9 cellular contexts compared by ENCODE assay signal in the genomic region with DNA sequence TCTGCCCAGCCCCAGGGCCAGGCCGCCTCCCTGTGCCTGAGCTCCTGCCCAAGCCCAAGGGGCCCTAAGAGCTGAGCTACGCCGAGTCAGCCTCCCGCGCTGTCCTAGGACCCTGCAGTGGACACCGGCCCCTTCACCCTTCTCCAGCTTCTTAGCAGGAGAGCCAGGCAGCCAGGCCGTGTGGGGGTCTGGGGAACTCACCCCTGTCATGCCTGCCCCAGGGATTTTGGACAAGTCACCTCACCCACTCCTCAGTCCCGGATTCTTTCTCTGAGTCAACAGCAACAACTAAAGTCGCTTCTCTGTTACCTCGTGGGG.
DNase-seq lines count a peak whose midpoint lies in the region; ATAC-seq and TF ChIP-seq lines count a peak whose summit lies in the region.
"Had no signal": no experiment of that assay in that cellular context is flagged by ENCODE, and none has a peak within 500 bp of the region (broad histone marks: within the 10 kb centered on the region; RNA-seq: fewer than 3 reads in every experiment).

No MANE protein-coding gene starts in this region.

- peak overlapping the region; percentile 24; the same call in 1 of the 2 replicates for H3K9ac ChIP-seq in OCI-LY1 (ENCODE audit: low read length)

- H3K9me3 ChIP-seq in OCI-LY1 (ENCODE audit: low read length) (no peaks in the 10 kb centered on the region), tibial nerve (no peaks in the 10 kb centered on the region)

- peak overlapping the region; percentile 94 for H3K4me2 ChIP-seq in OCI-LY1 (ENCODE audit: low read length)

- H3K27ac Mint-ChIP-seq in activated naive CD4-positive, alpha-beta T cell treated with anti-CD3 and anti-CD28 coated beads, Interleukin-2, amount 50 U/mL, for 24 hours = peak overlapping the region; percentile 93
- H3K27ac Mint-ChIP-seq: nephron progenitor cell had no signal

- peaks cover 3% of the 10 kb centered on the region for H3K36me3 Mint-ChIP-seq in activated naive CD4-positive, alpha-beta T cell treated with anti-CD3 and anti-CD28 coated beads, Interleukin-2, amount 50 U/mL, for 24 hours

- H3K79me2 ChIP-seq in OCI-LY1 (ENCODE audit: insufficient read depth, low read length) = no peaks in the 10 kb centered on the region

- peak; percentile 5 for ATAC-seq in foreskin keratinocyte

- H3K4me1 ChIP-seq in OCI-LY1 (ENCODE audit: insufficient read depth, low read length, severe bottlenecking) = peaks cover 36% of the 10 kb centered on the region
- H3K4me1 ChIP-seq in foreskin keratinocyte = peaks cover 6% of the 10 kb centered on the region
- H3K4me1 ChIP-seq in tibial nerve = peaks cover 0 to 25% (median 10%) of the 10 kb centered on the region in 4 donors

- H3K4me3 Mint-ChIP-seq in activated naive CD4-positive, alpha-beta T cell treated with anti-CD3 and anti-CD28 coated beads, Interleukin-2, amount 50 U/mL, for 24 hours = peak overlapping the region; percentile 93

- no peak overlapping the region for H2AFZ ChIP-seq in OCI-LY1 (ENCODE audit: low read length)

- H3F3A ChIP-seq in OCI-LY1 (ENCODE audit: insufficient read depth, low read length) = no peaks in the 10 kb centered on the region

- H3K4me3 ChIP-seq in OCI-LY1 (ENCODE audit: low read depth, low read length, poor library complexity, severe bottlenecking) (peak overlapping the region; percentile 79), tibial nerve (peak overlapping the region in 1 of 4 donors; percentile 20)

- TF ChIP-seq CTCF in OCI-LY1 (IDR thresholded peaks at IDR 0.05; ENCODE audit: low read length) (no peak), foreskin keratinocyte (conservative IDR thresholded peaks at IDR 0.05) (no peak), tibial nerve (IDR thresholded peaks at IDR 0.05) (no peak)

- peaks cover 9% of the 10 kb centered on the region; the same call in 1 of the 2 replicates for H3K36me3 ChIP-seq in OCI-LY1 (ENCODE audit: insufficient read depth, low read length)
- H3K36me3 ChIP-seq in tibial nerve = peaks cover 0 to 17% (median 0%) of the 10 kb centered on the region in 3 donors

- H3K4me1 Mint-ChIP-seq in activated naive CD4-positive, alpha-beta T cell treated with anti-CD3 and anti-CD28 coated beads, Interleukin-2, amount 50 U/mL, for 24 hours = peaks cover 51% of the 10 kb centered on the region

- TF ChIP-seq POLR2A in tibial nerve (IDR thresholded peaks at IDR 0.05) = no peak

- H3K9me2 ChIP-seq in OCI-LY1 (ENCODE audit: low read depth, low read length) = no peaks in the 10 kb centered on the region

- H3K27me3 ChIP-seq in OCI-LY1 (ENCODE audit: insufficient read depth, low read length) = no peaks in the 10 kb centered on the region
- H3K27me3 ChIP-seq in foreskin keratinocyte = no peaks in the 10 kb centered on the region
- no peaks in the 10 kb centered on the region for H3K27me3 ChIP-seq in tibial nerve

- TF ChIP-seq EP300 in tibial nerve (IDR thresholded peaks at IDR 0.05) = no peak

- H3K27me3 Mint-ChIP-seq in activated naive CD4-positive, alpha-beta T cell treated with anti-CD3 and anti-CD28 coated beads, Interleukin-2, amount 50 U/mL, for 24 hours = no peaks in the 10 kb centered on the region

- 86 to 87% methylated on average over 7 to 10 of the region's 10 CpGs for WGBS in tibial nerve, 2 donors

- no peak overlapping the region for H3K27ac ChIP-seq in OCI-LY1 (ENCODE audit: low read depth, low read length, poor library complexity, severe bottlenecking)
- peak overlapping the region; percentile 4 for H3K27ac ChIP-seq in foreskin keratinocyte
- H3K27ac ChIP-seq in tibial nerve = peak overlapping the region in 3 of 4 donors; percentile 54 to 86 (median 76)

- no peak for DNase-seq in activated naive CD4-positive, alpha-beta T cell treated with anti-CD3 and anti-CD28 coated beads, Interleukin-2, amount 50 U/mL, for 16 hours
- DNase-seq in foreskin keratinocyte = no peak
- no peak for DNase-seq in tibial nerve (ENCODE audit: low spot score in 2 of 2)
- no peak for DNase-seq in AG08396 (ENCODE audit: low spot score)
- DNase-seq in occipital lobe (lab: John Stamatoyannopoulos, UW) = no peak
- no peak for DNase-seq in globus pallidus (ENCODE audit: low spot score)

- H3K9me3 Mint-ChIP-seq in activated naive CD4-positive, alpha-beta T cell treated with anti-CD3 and anti-CD28 coated beads, Interleukin-2, amount 50 U/mL, for 24 hours = no peaks in the 10 kb centered on the region
- H3K9me3 Mint-ChIP-seq: nephron progenitor cell had no signal

- H4K20me1 ChIP-seq in OCI-LY1 (ENCODE audit: insufficient read depth, low read length) = no peaks in the 10 kb centered on the region
